ENCODE assay signal across 23 cellular contexts in genomic region chr5:117788596-117788995, GRCh38.
A peak's percentile ranks its signal among the peaks of the same experiment; 100 is the strongest.
DNase-seq lines count a peak whose midpoint lies in the region; FAIRE-seq and TF ChIP-seq lines count a peak whose summit lies in the region.
"Had no signal": no experiment of that assay in that cellular context is flagged by ENCODE, and none has a peak within 500 bp of the region (broad histone marks: within the 10 kb centered on the region; RNA-seq: fewer than 3 reads in every experiment).

No MANE protein-coding gene starts in this region.

- no peaks in the 10 kb centered on the region for H3K27me3 ChIP-seq in stomach
- H3K27me3 ChIP-seq: BLaER1, esophagus muscularis mucosa, SJSA1 had no signal

- H3K4me3 ChIP-seq in choroid plexus epithelial cell (ENCODE audit: low read depth, low read length) (no peak overlapping the region), stomach (no peak overlapping the region)
- H3K4me3 ChIP-seq: BLaER1, esophagus muscularis mucosa, SJSA1 had no signal

- H3K36me3 ChIP-seq in stomach, result no peaks in the 10 kb centered on the region
- H3K36me3 ChIP-seq: BLaER1, esophagus muscularis mucosa, SJSA1 had no signal

- TF ChIP-seq POLR2A in stomach (IDR thresholded peaks at IDR 0.05), result no peak

- H3K4me1 Mint-ChIP-seq in activated CD4-positive, alpha-beta memory T cell treated with anti-CD3 and anti-CD28 coated beads, Interleukin-2, amount 10 ng/mL, durations not matched to agents 7 days and 5 days, result no peaks in the 10 kb centered on the region
- peaks cover 3% of the 10 kb centered on the region for H3K4me1 Mint-ChIP-seq in type B pancreatic cell (ENCODE audit: unreplicated experiment)

- H3K27ac Mint-ChIP-seq in activated CD4-positive, alpha-beta memory T cell treated with anti-CD3 and anti-CD28 coated beads, Interleukin-2, amount 10 ng/mL, durations not matched to agents 7 days and 5 days, result no peak overlapping the region
- no peak overlapping the region for H3K27ac Mint-ChIP-seq in type B pancreatic cell
- H3K27ac Mint-ChIP-seq: brain, progenitor cell of endocrine pancreas had no signal

- no peaks in the 10 kb centered on the region for H3K27me3 Mint-ChIP-seq in activated CD4-positive, alpha-beta memory T cell treated with anti-CD3 and anti-CD28 coated beads, Interleukin-2, amount 10 ng/mL, durations not matched to agents 7 days and 5 days
- no peaks in the 10 kb centered on the region for H3K27me3 Mint-ChIP-seq in type B pancreatic cell
- H3K27me3 Mint-ChIP-seq: progenitor cell of endocrine pancreas had no signal

- H3K36me3 Mint-ChIP-seq in activated CD4-positive, alpha-beta memory T cell treated with anti-CD3 and anti-CD28 coated beads, Interleukin-2, amount 10 ng/mL, durations not matched to agents 7 days and 5 days (ENCODE audit: low read depth), result no peaks in the 10 kb centered on the region
- H3K36me3 Mint-ChIP-seq in type B pancreatic cell, result no peaks in the 10 kb centered on the region
- H3K36me3 Mint-ChIP-seq: brain had no signal

- no peak overlapping the region for H3K27ac ChIP-seq in C4-2B
- H3K27ac ChIP-seq in stomach, result no peak overlapping the region
- H3K27ac ChIP-seq: BLaER1, esophagus muscularis mucosa, SJSA1 had no signal

- intact Hi-C loops in stomach (cut with DNase I; ENCODE audit: low total_unique reads), result no loop called here

- TF ChIP-seq EP300 in stomach (IDR thresholded peaks at IDR 0.05), result no peak

- H3K4me3 Mint-ChIP-seq in activated CD4-positive, alpha-beta memory T cell treated with anti-CD3 and anti-CD28 coated beads, Interleukin-2, amount 10 ng/mL, durations not matched to agents 7 days and 5 days, result no peak overlapping the region
- H3K4me3 Mint-ChIP-seq in type B pancreatic cell, result no peak overlapping the region
- H3K4me3 Mint-ChIP-seq: activated T-cell treated with anti-CD3 and anti-CD28 coated beads, Interleukin-2, amount 50 U/mL, for 4 hours; brain had no signal

- 15 to 34% (median 23%) methylated on average over 2 of the region's 2 CpGs for WGBS in stomach, 5 donors

- DNase-seq in choroid plexus epithelial cell (ENCODE audit: low read depth) (peak; percentile 9), kidney tubule cell (ENCODE audit: low spot score) (peak; percentile 69), D721Med (ENCODE audit: insufficient read length, low spot score) (no peak), type B pancreatic cell (ENCODE audit: extremely low spot score, unreplicated experiment) (no peak), stomach (no peak)
- no peak for DNase-seq in activated CD4-positive, alpha-beta memory T cell treated with anti-CD3 and anti-CD28 coated beads, Interleukin-2, amount 10 ng/mL, durations not matched to agents 7 days and 5 days
- DNase-seq: activated CD4-positive, alpha-beta T cell treated with anti-CD3 and anti-CD28 coated beads for 4 hours; activated T-cell treated with anti-CD3 and anti-CD28 coated beads, Interleukin-2, amount 50 U/mL, for 4 hours; Caco-2; effector CD8-positive, alpha-beta T cell; kidney; NCI-H2081; stimulated activated CD8-positive, alpha-beta memory T cell treated with anti-CD3 and anti-CD28 coated beads, Interleukin-4, amount 100 ng/mL, for 48 hours; trophoblast cell had no signal

- H3K9me3 Mint-ChIP-seq in activated CD4-positive, alpha-beta memory T cell treated with anti-CD3 and anti-CD28 coated beads, Interleukin-2, amount 10 ng/mL, durations not matched to agents 7 days and 5 days, result peaks cover 11% of the 10 kb centered on the region
- no peaks in the 10 kb centered on the region for H3K9me3 Mint-ChIP-seq in type B pancreatic cell
- H3K9me3 Mint-ChIP-seq: brain had no signal

- H3K9me3 ChIP-seq in stomach, result no peaks in the 10 kb centered on the region
- H3K9me3 ChIP-seq: BLaER1, Caco-2, esophagus muscularis mucosa had no signal

- TF ChIP-seq CTCF in C4-2B (conservative IDR thresholded peaks at IDR 0.05), result peak; percentile 14; the same call in 1 of the 2 replicates
- peak; percentile 13; the same call in 1 of the 2 replicates for TF ChIP-seq CTCF in LNCAP (IDR thresholded peaks at IDR 0.05)
- TF ChIP-seq CTCF in choroid plexus epithelial cell (conservative IDR thresholded peaks at IDR 0.05; ENCODE audit: low read depth, low read length), result no peak
- no peak for TF ChIP-seq CTCF in D721Med (IDR thresholded peaks at IDR 0.05; ENCODE audit: insufficient read depth, missing control alignments)
- no peak for TF ChIP-seq CTCF in type B pancreatic cell (conservative IDR thresholded peaks at IDR 0.05)
- TF ChIP-seq CTCF in stomach (IDR thresholded peaks at IDR 0.05), result no peak

- CTCF ChIA-PET in activated CD4-positive, alpha-beta memory T cell treated with anti-CD3 and anti-CD28 coated beads, Interleukin-2, amount 10 ng/mL, durations not matched to agents 7 days and 5 days (lab: Charles Lee), result no interaction called here

- POLR2A ChIA-PET in activated CD4-positive, alpha-beta memory T cell treated with anti-CD3 and anti-CD28 coated beads, Interleukin-2, amount 10 ng/mL, durations not matched to agents 7 days and 5 days (lab: Charles Lee), result no interaction called here

- no peaks in the 10 kb centered on the region for H3K4me1 ChIP-seq in stomach
- H3K4me1 ChIP-seq: BLaER1, Caco-2, esophagus muscularis mucosa, SJSA1 had no signal

- no peak for FAIRE-seq in D721Med (lab: Jason Lieb, UNC)
- FAIRE-seq: GM12892, H54, kidney had no signal

Comparison
In these comparisons a context has a peak if more than half of its experiments do, and no peak if none do; other contexts are left out.
1. CTCF ChIP-seq: peak in C4-2B (single experiment) and LNCAP (single experiment); none in choroid plexus epithelial cell (single experiment), D721Med (single experiment), type B pancreatic cell (single experiment) and stomach (0 of 7).
2. DNase-seq: peak in choroid plexus epithelial cell (single experiment) and kidney tubule cell (single experiment); none in D721Med (single experiment), activated CD4-positive, alpha-beta memory T cell treated with anti-CD3 and anti-CD28 coated beads, Interleukin-2, amount 10 ng/mL, durations not matched to agents 7 days and 5 days (single experiment), type B pancreatic cell (single experiment) and stomach (single experiment).